Comparison of ENCODE assay signal across 11 cellular contexts in genomic region chr9:68933434-68934318, GRCh38.
DNase-seq lines count a peak whose midpoint lies in the region; ATAC-seq and TF ChIP-seq lines count a peak whose summit lies in the region.
"Had no signal": no experiment of that assay in that cellular context is flagged by ENCODE, and none has a peak within 500 bp of the region (broad histone marks: within the 10 kb centered on the region; RNA-seq: fewer than 3 reads in every experiment).

No MANE protein-coding gene starts in this region.

- peaks cover 0 to 11% (median 0%) of the 10 kb centered on the region in 11 experiments; a peak in 2 of 22 replicates for H3K36me3 ChIP-seq in BLaER1 treated with 17β-estradiol and CSF1 and Interleukin-3, amounts not matched to agents 10 nM and 100 nM
- H3K36me3 ChIP-seq in BE2C = no peaks in the 10 kb centered on the region

- CTCF ChIA-PET in activated CD8-positive, alpha-beta T cell treated with anti-CD3 and anti-CD28 coated beads for 36 hours (lab: Charles Lee) = no interaction called here

- peaks cover 42% of the 10 kb centered on the region for H3K27me3 Mint-ChIP-seq in activated CD8-positive, alpha-beta T cell treated with anti-CD3 and anti-CD28 coated beads for 36 hours
- peaks cover 31% of the 10 kb centered on the region for H3K27me3 Mint-ChIP-seq in activated naive CD8-positive, alpha-beta T cell treated with anti-CD3 and anti-CD28 coated beads, Interleukin-2, amount 50 U/mL, for 24 hours

- H3K36me3 Mint-ChIP-seq in activated CD8-positive, alpha-beta T cell treated with anti-CD3 and anti-CD28 coated beads for 36 hours (ENCODE audit: low read depth) = no peaks in the 10 kb centered on the region
- peaks cover 1% of the 10 kb centered on the region for H3K36me3 Mint-ChIP-seq in activated naive CD8-positive, alpha-beta T cell treated with anti-CD3 and anti-CD28 coated beads, Interleukin-2, amount 50 U/mL, for 24 hours (ENCODE audit: low read depth)

- H3K4me3 Mint-ChIP-seq in activated CD8-positive, alpha-beta T cell treated with anti-CD3 and anti-CD28 coated beads for 36 hours = no peak overlapping the region
- H3K4me3 Mint-ChIP-seq in activated naive CD8-positive, alpha-beta T cell treated with anti-CD3 and anti-CD28 coated beads, Interleukin-2, amount 50 U/mL, for 24 hours = no peak overlapping the region

- TF ChIP-seq CTCF in activated CD8-positive, alpha-beta T cell treated with anti-CD3 and anti-CD28 coated beads for 36 hours (IDR thresholded peaks at IDR 0.05) = no peak
- TF ChIP-seq CTCF in BE2C (IDR thresholded peaks at IDR 0.05; ENCODE audit: low read depth, low read length) = no peak

- H3K27me3 ChIP-seq in BLaER1 treated with 17β-estradiol and CSF1 and Interleukin-3, amounts not matched to agents 10 nM and 100 nM = no peaks in the 10 kb centered on the region
- no peaks in the 10 kb centered on the region for H3K27me3 ChIP-seq in BE2C

- H3K9me3 Mint-ChIP-seq in activated CD8-positive, alpha-beta T cell treated with anti-CD3 and anti-CD28 coated beads for 36 hours = no peaks in the 10 kb centered on the region
- no peaks in the 10 kb centered on the region for H3K9me3 Mint-ChIP-seq in activated naive CD8-positive, alpha-beta T cell treated with anti-CD3 and anti-CD28 coated beads, Interleukin-2, amount 50 U/mL, for 24 hours

- no peak overlapping the region for H3K9ac ChIP-seq in BLaER1 treated with 17β-estradiol and CSF1 and Interleukin-3, amounts not matched to agents 10 nM and 100 nM

- H3K27ac Mint-ChIP-seq in activated CD8-positive, alpha-beta T cell treated with anti-CD3 and anti-CD28 coated beads for 36 hours = no peak overlapping the region
- H3K27ac Mint-ChIP-seq in activated naive CD8-positive, alpha-beta T cell treated with anti-CD3 and anti-CD28 coated beads, Interleukin-2, amount 50 U/mL, for 24 hours = no peak overlapping the region

- peaks cover 16% of the 10 kb centered on the region for H3K4me1 Mint-ChIP-seq in activated CD8-positive, alpha-beta T cell treated with anti-CD3 and anti-CD28 coated beads for 36 hours (ENCODE audit: low read depth)
- peaks cover 24% of the 10 kb centered on the region for H3K4me1 Mint-ChIP-seq in activated naive CD8-positive, alpha-beta T cell treated with anti-CD3 and anti-CD28 coated beads, Interleukin-2, amount 50 U/mL, for 24 hours

- ATAC-seq in GM19324 (IDR thresholded peaks at IDR 0.05; ENCODE audit: low FRiP score, unreplicated experiment) (peak; percentile 89), HG02759 (IDR thresholded peaks at IDR 0.05; ENCODE audit: unreplicated experiment) (peak; percentile 96), HG03469 (IDR thresholded peaks at IDR 0.05; ENCODE audit: unreplicated experiment) (peak; percentile 86)
- ATAC-seq in activated CD8-positive, alpha-beta T cell treated with anti-CD3 and anti-CD28 coated beads for 36 hours = no peak
- ATAC-seq in activated naive CD8-positive, alpha-beta T cell treated with anti-CD3 and anti-CD28 coated beads, Interleukin-2, amount 50 U/mL, for 24 hours = no peak

- H3K4me2 ChIP-seq in BLaER1 treated with 17β-estradiol and CSF1 and Interleukin-3, amounts not matched to agents 10 nM and 100 nM = peak overlapping the region in 7 of 11 experiments; percentile 25 to 61 (median 36); a peak in 12 of 22 replicates

- POLR2A ChIA-PET in activated CD8-positive, alpha-beta T cell treated with anti-CD3 and anti-CD28 coated beads for 36 hours (lab: Charles Lee) = no interaction called here

- no peaks in the 10 kb centered on the region for H4K20me1 ChIP-seq in BLaER1 treated with 17β-estradiol and CSF1 and Interleukin-3, amounts not matched to agents 10 nM and 100 nM

- no peak overlapping the region for H3K27ac ChIP-seq in BLaER1 treated with 17β-estradiol and CSF1 and Interleukin-3, amounts not matched to agents 10 nM and 100 nM

- H3K4me3 ChIP-seq in BLaER1 treated with 17β-estradiol and CSF1 and Interleukin-3, amounts not matched to agents 10 nM and 100 nM = no peak overlapping the region
- no peak overlapping the region for H3K4me3 ChIP-seq in BE2C (ENCODE audit: low read depth, low read length)

- intact Hi-C loops in activated CD8-positive, alpha-beta T cell treated with anti-CD3 and anti-CD28 coated beads for 36 hours (cut with micrococcal nuclease) = no loop called here

- DNase-seq in NCI-H2107 (lab: John Stamatoyannopoulos, UW) = no peak
- no peak for DNase-seq in activated CD8-positive, alpha-beta T cell treated with anti-CD3 and anti-CD28 coated beads for 36 hours
- no peak for DNase-seq in activated naive CD8-positive, alpha-beta T cell treated with anti-CD3 and anti-CD28 coated beads, Interleukin-2, amount 50 U/mL, for 24 hours
- DNase-seq in BE2C = no peak
- DNase-seq: ACHN; activated CD8-positive, alpha-beta memory T cell treated with anti-CD3 and anti-CD28 coated beads for 24 hours; NCI-H2171 had no signal

- peaks cover 0 to 20% (median 4%) of the 10 kb centered on the region in 11 experiments; a peak in 7 of 22 replicates for H3K9me3 ChIP-seq in BLaER1 treated with 17β-estradiol and CSF1 and Interleukin-3, amounts not matched to agents 10 nM and 100 nM (replicated peaks in 1 of 11)
- no peaks in the 10 kb centered on the region for H3K9me3 ChIP-seq in BE2C

- peaks cover 0 to 33% (median 26%) of the 10 kb centered on the region in 10 experiments; a peak in 15 of 20 replicates for H3K4me1 ChIP-seq in BLaER1 treated with 17β-estradiol and CSF1 and Interleukin-3, amounts not matched to agents 10 nM and 100 nM
- H3K4me1 ChIP-seq in BE2C = no peaks in the 10 kb centered on the region

Comparison
In these comparisons a context has a peak if more than half of its experiments do, and no peak if none do; other contexts are left out.
1. ATAC-seq: peak in GM19324 (single experiment), HG02759 (single experiment) and HG03469 (single experiment); none in activated CD8-positive, alpha-beta T cell treated with anti-CD3 and anti-CD28 coated beads for 36 hours (single experiment) and activated naive CD8-positive, alpha-beta T cell treated with anti-CD3 and anti-CD28 coated beads, Interleukin-2, amount 50 U/mL, for 24 hours (single experiment).